ENCODE assay signal across 8 cellular contexts in genomic region chr2:237859533-237860272, GRCh38. TPM values are rescaled to one million over a fixed set of nuclear protein-coding genes. Genes with fewer than 3 reads are reported as not detected.
DNase-seq lines count a peak whose midpoint lies in the region; ATAC-seq, FAIRE-seq and TF ChIP-seq lines count a peak whose summit lies in the region.

TSS of gene RAMP1 (plus strand) at chr2:237859623. CDS start at chr2:237859676, 53 bp downstream.

- H3K23me2 ChIP-seq in H1 (ENCODE audit: low read depth, low read length) = peaks cover 8% of the 10 kb centered on the region; the same call in 1 of the 2 replicates

- no peak within 1 kb of the TSS for H3K14ac ChIP-seq in H1 (ENCODE audit: insufficient read length)

- CTCF ChIA-PET in RWPE1 (lab: Yijun Ruan, JAX) = interaction anchor here (0.6 to 0.9 kb wide), 3 partner anchors 122 to 288 kb away, joined by 3 read pairs; no protein-coding TSS in a partner anchor
- CTCF ChIA-PET in H1 (lab: Charles Lee; ENCODE audit: partially characterized antibody) = no interaction called here

- DNase-seq in GM03348 (ENCODE audit: low spot score) (peak; percentile 64), RWPE1 (ENCODE audit: low spot score) (no peak), H1 (ENCODE audit: low read depth in 1 of 2, low spot score in 2 of 2) (no peak), upper lobe of left lung (peak in 1 of 2 donors; percentile 86), SW 1271 (lab: John Stamatoyannopoulos, UW) (no peak)

- H4K5ac ChIP-seq in H1 (ENCODE audit: insufficient read length, low read depth, low read length) = no peak within 1 kb of the TSS

- H4K8ac ChIP-seq in H1 (ENCODE audit: extremely low read depth, insufficient read depth, low read length) = peak within 1 kb of the TSS; percentile 77; the same call in 1 of the 2 replicates

- peak within 1 kb of the TSS; percentile 52; the same call in 1 of the 2 replicates for H3K18ac ChIP-seq in H1 (ENCODE audit: extremely low read depth, low read length)

- H3K23ac ChIP-seq in H1 (ENCODE audit: insufficient read length) = no peak within 1 kb of the TSS

- H2AFZ ChIP-seq in H1 (ENCODE audit: low read length) = peak within 1 kb of the TSS; percentile 27

- no peak within 1 kb of the TSS for H2BK5ac ChIP-seq in H1 (ENCODE audit: low read depth, low read length)

- peak within 1 kb of the TSS; percentile 70 to 89 for H3K4me2 ChIP-seq in H1 (ENCODE audit: insufficient read depth in 1 of 2, low read depth in 2 of 2, low read length in 2 of 2)

- no peak within 1 kb of the TSS for H3K9ac ChIP-seq in H1 (replicated peaks in 1 of 4; ENCODE audit: extremely low read depth in 1 of 4, low read depth in 3 of 4, low read length in 3 of 4)

- no peak for TF ChIP-seq CTCF in RWPE1 (conservative IDR thresholded peaks at IDR 0.05; ENCODE audit: low read depth)
- no peak for TF ChIP-seq CTCF in H1 (IDR thresholded peaks at IDR 0.05; ENCODE audit: control extremely low read depth in 1 of 3, insufficient read depth in 1 of 3, low read depth in 1 of 3, low read length in 3 of 3)
- no peak for TF ChIP-seq CTCF in upper lobe of left lung (IDR thresholded peaks at IDR 0.05)

- H4K20me1 ChIP-seq in H1 (replicated peaks in 1 of 2; ENCODE audit: control insufficient read depth in 1 of 2, insufficient read depth in 2 of 2, low read length in 2 of 2) = no peaks in the 10 kb centered on the region

- 7% methylated on average over 33 of the region's 79 CpGs; no CpG with 5 or more reads in 1 of the 2 experiments for WGBS in H1 (ENCODE audit: extremely low coverage in 1 of 2, insufficient coverage in 1 of 2, insufficient read length in 1 of 2, insufficient replicate concordance in 2 of 2, low coverage in 1 of 2, low lambda C conversion rate in 2 of 2, missing lambda C conversion rate in 1 of 2), 2 experiments
- WGBS in mesodermal cell (ENCODE audit: insufficient coverage in 2 of 2), 2 experiments = 3 to 5% methylated on average over 57 to 63 of the region's 79 CpGs
- 8 to 24% methylated on average over 27 to 33 of the region's 79 CpGs for WGBS in upper lobe of left lung, 2 donors

- TF ChIP-seq RAD21 in H1 (IDR thresholded peaks at IDR 0.05 in 1 of 2, conservative IDR thresholded peaks at IDR 0.05 in 1 of 2; ENCODE audit: low read depth in 2 of 2, low read length in 2 of 2) = no peak

- H3K27ac ChIP-seq in RWPE1 = peak within 1 kb of the TSS; percentile 75
- H3K27ac ChIP-seq in H1 (ENCODE audit: low read depth, low read length) = no peak within 1 kb of the TSS
- H3K27ac ChIP-seq in mesodermal cell (ENCODE audit: low read depth, low read length, severe bottlenecking) = no peak within 1 kb of the TSS
- H3K27ac ChIP-seq in upper lobe of left lung = peak within 1 kb of the TSS in 3 of 4 donors; percentile 12 to 58 (median 33)

- no peak for TF ChIP-seq EP300 in H1 (IDR thresholded peaks at IDR 0.05; ENCODE audit: borderline replicate concordance in 1 of 2, low read depth in 2 of 2, low read length in 2 of 2)
- no peak for TF ChIP-seq EP300 in upper lobe of left lung (IDR thresholded peaks at IDR 0.05)

- H2BK120ac ChIP-seq in H1 (replicated peaks; ENCODE audit: low read depth, low read length) = no peak within 1 kb of the TSS

- H2BK20ac ChIP-seq in H1 (ENCODE audit: low read length) = 0 out of 2 replicates have a peak within 1 kb of the TSS, but pooled peaks have one; percentile 43

- TF ChIP-seq POLR2A in H1 (IDR thresholded peaks at IDR 0.05; ENCODE audit: control extremely low read depth in 1 of 2, low read depth in 2 of 2, low read length in 2 of 2) (no peak), upper lobe of left lung (IDR thresholded peaks at IDR 0.05) (no peak)

- H3K36me3 ChIP-seq in H1 (ENCODE audit: control insufficient read depth in 2 of 4, insufficient read depth in 4 of 4, low read length in 3 of 4) = no peaks in the 10 kb centered on the region
- H3K36me3 ChIP-seq in mesodermal cell (ENCODE audit: control insufficient read depth, insufficient read depth, low read length) = no peaks in the 10 kb centered on the region
- H3K36me3 ChIP-seq in upper lobe of left lung = no peaks in the 10 kb centered on the region

- POLR2A ChIA-PET in RWPE1 (lab: Yijun Ruan, JAX; ENCODE audit: low non-redundant PET) = no interaction called here
- POLR2A ChIA-PET in H1 (lab: Charles Lee; ENCODE audit: partially characterized antibody) = no interaction called here

- H3K27me3 ChIP-seq in H1 (replicated peaks in 1 of 4; ENCODE audit: control insufficient read depth in 3 of 4, extremely low read depth in 1 of 4, insufficient read depth in 3 of 4, low read length in 3 of 4) = peaks cover 9 to 32% (median 23%) of the 10 kb centered on the region in 4 experiments
- peaks cover 0 to 13% (median 4%) of the 10 kb centered on the region in 4 donors for H3K27me3 ChIP-seq in upper lobe of left lung

- no peak within 1 kb of the TSS; the same call in 1 of the 2 replicates for H2BK12ac ChIP-seq in H1 (ENCODE audit: low read depth, low read length)

- H3K9me3 ChIP-seq in H1 (ENCODE audit: insufficient read depth in 2 of 2, low read depth in 1 of 2, low read length in 1 of 2) (no peaks in the 10 kb centered on the region), mesodermal cell (ENCODE audit: control insufficient read depth, low read length) (no peaks in the 10 kb centered on the region), upper lobe of left lung (no peaks in the 10 kb centered on the region)

- peak within 1 kb of the TSS; percentile 24 to 56 (median 44) for H3K4me3 ChIP-seq in H1 (ENCODE audit: extremely low read depth in 1 of 4, insufficient read depth in 2 of 4, low read depth in 3 of 4, low read length in 4 of 4)
- peak within 1 kb of the TSS; percentile 24 for H3K4me3 ChIP-seq in mesodermal cell (ENCODE audit: extremely low read depth, insufficient read depth, low read length, poor library complexity, severe bottlenecking)
- peak within 1 kb of the TSS in 3 of 4 donors; percentile 22 to 53 (median 51) for H3K4me3 ChIP-seq in upper lobe of left lung

- peak within 1 kb of the TSS; percentile 37; the same call in 1 of the 2 replicates for H2BK15ac ChIP-seq in H1 (ENCODE audit: low read length)

- FAIRE-seq in H1 (lab: Jason Lieb, UNC) = no peak

- no peak within 1 kb of the TSS for H2AK5ac ChIP-seq in H1 (ENCODE audit: low read depth, low read length)

- H3K79me2 ChIP-seq in H1 (ENCODE audit: control insufficient read depth in 1 of 2, insufficient read depth in 2 of 2, low read length in 2 of 2) = no peaks in the 10 kb centered on the region

- H3K79me1 ChIP-seq in H1 (ENCODE audit: low read depth, low read length) = no peaks in the 10 kb centered on the region

- ATAC-seq in upper lobe of left lung (ENCODE audit: low FRiP score in 2 of 2) (peak in 1 of 2 donors; percentile 17), GM19023 (IDR thresholded peaks at IDR 0.05; ENCODE audit: unreplicated experiment) (no peak), HG03139 (IDR thresholded peaks at IDR 0.05; ENCODE audit: unreplicated experiment) (no peak)

- no peak within 1 kb of the TSS for H3K56ac ChIP-seq in H1 (replicated peaks; ENCODE audit: insufficient read length, low read depth, low read length)

- peak within 1 kb of the TSS; percentile 45 for H4K91ac ChIP-seq in H1 (replicated peaks; ENCODE audit: insufficient read length, low read length)

- peaks cover 0 to 13% (median 7%) of the 10 kb centered on the region in 4 experiments; a peak in 6 of 7 replicates for H3K4me1 ChIP-seq in H1 (replicated peaks in 1 of 4; ENCODE audit: control insufficient read depth in 3 of 4, insufficient read depth in 4 of 4, low read length in 3 of 4)
- H3K4me1 ChIP-seq in mesodermal cell (ENCODE audit: control insufficient read depth, insufficient read depth, low read length, poor library complexity, severe bottlenecking) = peaks cover 28% of the 10 kb centered on the region
- peaks cover 5 to 22% (median 10%) of the 10 kb centered on the region in 4 donors for H3K4me1 ChIP-seq in upper lobe of left lung

- no peak within 1 kb of the TSS for H3K4ac ChIP-seq in H1 (replicated peaks; ENCODE audit: insufficient read length, low read depth, low read length)

TF ChIP-seq in H1, 55 proteins besides CTCF, POLR2A, EP300 and RAD21 (continues in another document):
- TF ChIP-seq SP4 (IDR thresholded peaks at IDR 0.05; ENCODE audit: low read length) (no peak), ASH2L (IDR thresholded peaks at IDR 0.05; ENCODE audit: low read length) (no peak), RXRA (IDR thresholded peaks at IDR 0.05; ENCODE audit: insufficient read depth, low read depth, low read length) (no peak), SAP30 (IDR thresholded peaks at IDR 0.05; ENCODE audit: insufficient read depth, insufficient replicate concordance, low read length) (no peak), TEAD4 (IDR thresholded peaks at IDR 0.05; ENCODE audit: low read depth, low read length) (no peak), FOSL1 (IDR thresholded peaks at IDR 0.05; ENCODE audit: insufficient read depth, low read depth, low read length) (no peak), TCF12 (IDR thresholded peaks at IDR 0.05; ENCODE audit: low read depth, low read length) (no peak), EGR1 (IDR thresholded peaks at IDR 0.05; ENCODE audit: borderline replicate concordance, low read depth, low read length) (no peak), CBX5 (IDR thresholded peaks at IDR 0.05; ENCODE audit: low read depth, low read length) (no peak), KDM4A (IDR thresholded peaks at IDR 0.05; ENCODE audit: low read depth, low read length, severe bottlenecking) (peak; percentile 45), HDAC2 (IDR thresholded peaks at IDR 0.05; ENCODE audit: borderline replicate concordance in 1 of 2, low read depth in 2 of 2, low read length in 2 of 2) (no peak), CTBP2 (IDR thresholded peaks at IDR 0.05; ENCODE audit: borderline replicate concordance, insufficient read depth, insufficient read length, low read length) (no peak), ZNF274 (IDR thresholded peaks at IDR 0.05; ENCODE audit: borderline replicate concordance, extremely low read depth, low read length) (no peak), CHD1 (IDR thresholded peaks at IDR 0.05; ENCODE audit: low read depth, low read length) (no peak), HDAC6 (IDR thresholded peaks at IDR 0.05; ENCODE audit: low read depth, low read length) (no peak)

RNA-seq across cellular contexts. Expression of gene RAMP1, which starts in this region (rescaled TPM):
- 0.65 and 2.0 TPM in 2 replicates for total RNA-seq in H1 (2021; fragmentation: NEBNext Ultra II Directional; extraction: Animal tissue kit (Norgen Biotek cat#: 25700))
- polyA plus RNA-seq in H1 (2011; rRNA removed) = 3.9 and 4.3 TPM in 2 replicates
- 3.3 TPM for polyA plus RNA-seq in H1 (2011; cell fraction: cytosol; rRNA removed)
- polyA plus RNA-seq in H1 (2011; cell fraction: nucleus; rRNA removed) = 1.8 TPM
- 0.58 to 1.5 TPM (median 1.1 TPM) in 4 replicates for polyA plus RNA-seq in H1 (2012, experiment 1 of 2)
- 0.92 TPM for polyA plus RNA-seq in H1 (2012, experiment 2 of 2)
- 1.9 TPM for polyA plus RNA-seq in H1 (2013, experiment 1 of 2)
- polyA plus RNA-seq in H1 (2013, experiment 2 of 2) = 1.9 TPM
- 0.34 and 0.76 TPM in 2 replicates for polyA minus RNA-seq in H1 (2011; rRNA and poly(A)+ RNA removed)
- polyA minus RNA-seq in H1 (2011; cell fraction: cytosol; rRNA and poly(A)+ RNA removed) = not detected
- 1.6 TPM for polyA minus RNA-seq in H1 (2011; cell fraction: nucleus; rRNA and poly(A)+ RNA removed)
- 6.6 TPM for polyA plus RNA-seq in mesodermal cell (2013, experiment 1 of 2)
- 4.9 TPM for polyA plus RNA-seq in mesodermal cell (2013, experiment 2 of 2)
- total RNA-seq in upper lobe of left lung = 10 to 100 TPM in 3 of 6 donors, 1 to 10 TPM in 3; 3.4 to 14.4 (median 9.9) TPM

Comparison
In these comparisons a context has a peak if more than half of its experiments do, and no peak if none do; other contexts are left out.
1. H3K27ac ChIP-seq: peak in RWPE1 (single experiment) and upper lobe of left lung (3 of 4); none in H1 (single experiment) and mesodermal cell (single experiment).
2. Peak in every context shown above with its lines, with median percentiles within 50 percentile points of each other: H3K4me3 ChIP-seq.